Comparison of ENCODE assay signal across 30 cellular contexts in genomic region chr11:123482225-123482624, GRCh38.
"Had no signal": no experiment of that assay in that cellular context is flagged by ENCODE, and none has a peak within 500 bp of the region (broad histone marks: within the 10 kb centered on the region; RNA-seq: fewer than 3 reads in every experiment).

No MANE protein-coding gene starts in this region.

- H3K4me1 ChIP-seq: gastroesophageal sphincter, neural progenitor cell, prostate gland, right atrium auricular region, suprapubic skin, upper lobe of right lung, uterus had no signal

- H3K79me2 ChIP-seq: hepatocyte had no signal

- H3K9ac ChIP-seq: neural progenitor cell had no signal

- H3K27me3 ChIP-seq: esophagus squamous epithelium, heart left ventricle, hepatocyte, left lung, neural progenitor cell, right atrium auricular region, transverse colon, upper lobe of right lung, uterus had no signal

- H3K4me3 ChIP-seq: coronary artery, esophagus squamous epithelium, gastroesophageal sphincter, heart left ventricle, hepatocyte, left lung, mucosa of descending colon, neural progenitor cell, prostate gland, right atrium auricular region, smooth muscle cell, suprapubic skin, transverse colon, upper lobe of right lung, uterus had no signal

- DNase-seq: dermis blood vessel endothelial cell; effector memory CD8-positive, alpha-beta T cell; erythroblast; esophagus squamous epithelium; foreskin fibroblast; heart left ventricle; left cardiac atrium; left lung; mesenchymal stem cell; mucosa of descending colon; stimulated activated CD4-positive, alpha-beta T cell treated with anti-CD3 and anti-CD28 coated beads, Interleukin-12 subunit alpha, Interleukin-12 subunit beta, amount 100 ng/mL, for 4 hours; stimulated activated CD4-positive, alpha-beta T cell treated with anti-CD3 and anti-CD28 coated beads, Interleukin-4, amount 100 ng/mL, for 1 hour; stimulated activated CD8-positive, alpha-beta memory T cell treated with anti-CD3 and anti-CD28 coated beads, Interleukin-4, amount 100 ng/mL, for 48 hours; stimulated activated naive CD4-positive, alpha-beta T cell; stimulated activated naive CD8-positive, alpha-beta T cell treated with anti-CD3 and anti-CD28 coated beads, Interleukin-15, amount 100 ng/mL, for 72 hours; transverse colon; upper lobe of right lung; uterus had no signal

- H3K9me3 Mint-ChIP-seq: effector memory CD8-positive, alpha-beta T cell; mesothelial cell of epicardium; naive B cell; nephron; neural progenitor cell; stimulated activated naive CD8-positive, alpha-beta T cell treated with anti-CD3 and anti-CD28 coated beads, Interleukin-15, amount 100 ng/mL, for 72 hours had no signal

- H3K27ac Mint-ChIP-seq: effector memory CD8-positive, alpha-beta T cell; mesothelial cell of epicardium; nephron; neural progenitor cell; stimulated activated naive CD8-positive, alpha-beta T cell treated with anti-CD3 and anti-CD28 coated beads, Interleukin-15, amount 100 ng/mL, for 72 hours had no signal

- H3K4me2 ChIP-seq: hepatocyte, neural progenitor cell, smooth muscle cell had no signal

- H3K27me3 Mint-ChIP-seq: effector memory CD8-positive, alpha-beta T cell had no signal

- H2AFZ ChIP-seq: hepatocyte, neural progenitor cell had no signal

- ATAC-seq: gastroesophageal sphincter; heart left ventricle; left cardiac atrium; left lung; mucosa of descending colon; sciatic nerve; stimulated activated naive CD8-positive, alpha-beta T cell treated with anti-CD3 and anti-CD28 coated beads, Interleukin-15, amount 100 ng/mL, for 72 hours; upper lobe of right lung had no signal

- H3K36me3 ChIP-seq: esophagus squamous epithelium, gastroesophageal sphincter, left lung, neural progenitor cell, prostate gland, right atrium auricular region, suprapubic skin, transverse colon, upper lobe of right lung, uterus had no signal

- H3K9me3 ChIP-seq: esophagus squamous epithelium, gastroesophageal sphincter, heart left ventricle, left lung, mucosa of descending colon, prostate gland, right atrium auricular region, suprapubic skin, transverse colon, upper lobe of right lung, uterus had no signal

- H3K27ac ChIP-seq: coronary artery, esophagus squamous epithelium, gastroesophageal sphincter, heart left ventricle, hepatocyte, left lung, neural progenitor cell, prostate gland, right atrium auricular region, suprapubic skin, transverse colon, upper lobe of right lung, uterus had no signal

- H3K4me3 Mint-ChIP-seq: mesothelial cell of epicardium, nephron, neural progenitor cell had no signal
